8 cellular contexts compared by ENCODE assay signal in genomic region chr17:40362696-40363479, GRCh38. TPM values are rescaled to one million over a fixed set of nuclear protein-coding genes. Genes with fewer than 3 reads are reported as not detected.
DNase-seq lines count a peak whose midpoint lies in the region; ATAC-seq lines count a peak whose summit lies in the region.

No MANE protein-coding gene starts in this region.

- DNase-seq in NCI-H82 (lab: John Stamatoyannopoulos, UW) (peak; percentile 82), NCI-H82 treated with DMSO at 0.1 percent for 48 hours (lab: John Stamatoyannopoulos, UW; ENCODE audit: unreplicated experiment) (no peak), NCI-H526 treated with DMSO at 0.1 percent for 48 hours (lab: John Stamatoyannopoulos, UW) (peak; percentile 20), epidermal melanocyte (ENCODE audit: insufficient read length, low spot score) (peak; percentile 74)
- peak; percentile 49 to 53 for DNase-seq in activated CD8-positive, alpha-beta memory T cell treated with anti-CD3 and anti-CD28 coated beads for 4 hours (ENCODE audit: low read depth in 2 of 2)
- DNase-seq in naive thymus-derived CD8-positive, alpha-beta T cell, result peak; percentile 55 to 82 (median 70)

- no peak overlapping the region for H3K27ac Mint-ChIP-seq in naive thymus-derived CD8-positive, alpha-beta T cell
- H3K27ac Mint-ChIP-seq in stimulated activated naive CD8-positive, alpha-beta T cell treated with anti-CD3 and anti-CD28 coated beads, Interleukin-15, Interleukin-2, amounts not matched to agents 100 ng/mL and 50 ng/mL, for 24 hours, result no peak overlapping the region

- H3K36me3 Mint-ChIP-seq in naive thymus-derived CD8-positive, alpha-beta T cell, result no peaks in the 10 kb centered on the region
- H3K36me3 Mint-ChIP-seq in stimulated activated naive CD8-positive, alpha-beta T cell treated with anti-CD3 and anti-CD28 coated beads, Interleukin-15, Interleukin-2, amounts not matched to agents 100 ng/mL and 50 ng/mL, for 24 hours (ENCODE audit: low read depth), result no peaks in the 10 kb centered on the region

- H3K4me3 Mint-ChIP-seq in naive thymus-derived CD8-positive, alpha-beta T cell, result peak overlapping the region; percentile 64 to 78 (median 70)
- H3K4me3 Mint-ChIP-seq in stimulated activated naive CD8-positive, alpha-beta T cell treated with anti-CD3 and anti-CD28 coated beads, Interleukin-15, Interleukin-2, amounts not matched to agents 100 ng/mL and 50 ng/mL, for 24 hours, result peak overlapping the region; percentile 78

- peak; percentile 62 for ATAC-seq in HG03135 (IDR thresholded peaks at IDR 0.05; ENCODE audit: unreplicated experiment)
- ATAC-seq in naive thymus-derived CD8-positive, alpha-beta T cell, result peak; percentile 80 to 92

- POLR2A ChIA-PET in naive thymus-derived CD8-positive, alpha-beta T cell (lab: Charles Lee), result interaction anchor here (0.6 to 1.8 kb wide), 7 partner anchors 37 to 253 kb away, joined by 3 to 4 read pairs (median 4); no protein-coding TSS in a partner anchor

- peaks cover 3 to 29% (median 10%) of the 10 kb centered on the region in 5 donors for H3K27me3 Mint-ChIP-seq in naive thymus-derived CD8-positive, alpha-beta T cell
- H3K27me3 Mint-ChIP-seq in stimulated activated naive CD8-positive, alpha-beta T cell treated with anti-CD3 and anti-CD28 coated beads, Interleukin-15, Interleukin-2, amounts not matched to agents 100 ng/mL and 50 ng/mL, for 24 hours, result peaks cover 19% of the 10 kb centered on the region

- no peaks in the 10 kb centered on the region for H3K9me3 Mint-ChIP-seq in naive thymus-derived CD8-positive, alpha-beta T cell
- H3K9me3 Mint-ChIP-seq in stimulated activated naive CD8-positive, alpha-beta T cell treated with anti-CD3 and anti-CD28 coated beads, Interleukin-15, Interleukin-2, amounts not matched to agents 100 ng/mL and 50 ng/mL, for 24 hours, result no peaks in the 10 kb centered on the region

- peaks cover 9 to 33% (median 14%) of the 10 kb centered on the region in 4 donors for H3K4me1 Mint-ChIP-seq in naive thymus-derived CD8-positive, alpha-beta T cell
- peaks cover 17% of the 10 kb centered on the region for H3K4me1 Mint-ChIP-seq in stimulated activated naive CD8-positive, alpha-beta T cell treated with anti-CD3 and anti-CD28 coated beads, Interleukin-15, Interleukin-2, amounts not matched to agents 100 ng/mL and 50 ng/mL, for 24 hours (ENCODE audit: low read depth)

RNA-seq across cellular contexts. Expression of gene GJD3, which starts 1.6 kb away (rescaled TPM):
- not detected for total RNA-seq in naive thymus-derived CD8-positive, alpha-beta T cell
- not detected for polyA plus RNA-seq in naive thymus-derived CD8-positive, alpha-beta T cell

RNA-seq across cellular contexts. Expression of gene RARA, which starts 53.9 kb away (rescaled TPM):
- 10 to 100 TPM; 39.2 to 39.9 TPM for total RNA-seq in naive thymus-derived CD8-positive, alpha-beta T cell
- 10 to 100 TPM in 1 of 3 donors, 1 to 10 TPM in 2; 7.2 to 12.4 (median 9.0) TPM for polyA plus RNA-seq in naive thymus-derived CD8-positive, alpha-beta T cell

RNA-seq across cellular contexts. Expression of gene TOP2A, which starts 54.8 kb away (rescaled TPM):
- under 1 TPM; 0.41 to 0.81 TPM for total RNA-seq in naive thymus-derived CD8-positive, alpha-beta T cell
- polyA plus RNA-seq in naive thymus-derived CD8-positive, alpha-beta T cell, result under 1 TPM in 1 of 3 donors, not detected in 2; 0.14 TPM
